In the genomic region with DNA sequence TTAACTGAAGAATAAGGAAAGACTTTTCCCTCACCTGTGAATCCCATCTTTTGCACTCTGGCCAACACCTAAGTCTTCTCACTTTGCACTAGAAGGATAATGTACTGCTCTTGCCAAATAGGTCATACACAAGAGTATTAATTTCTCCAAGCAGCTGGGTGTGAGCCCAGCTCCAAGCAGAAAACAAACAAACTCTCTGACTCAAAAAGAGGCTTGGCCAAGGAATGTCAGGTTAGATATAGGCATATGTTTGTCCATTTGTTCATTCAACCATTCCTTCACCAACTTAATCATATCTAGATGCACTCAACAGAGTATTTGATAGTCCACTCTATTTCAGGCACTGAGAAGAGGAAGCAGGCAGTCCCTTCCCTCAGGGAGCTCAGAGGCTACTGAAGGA, we compare ENCODE assay signal across 26 cellular contexts.
DNase-seq lines count a peak whose midpoint lies in the region; ATAC-seq and TF ChIP-seq lines count a peak whose summit lies in the region.
"Had no signal": no experiment of that assay in that cellular context is flagged by ENCODE, and none has a peak within 500 bp of the region (broad histone marks: within the 10 kb centered on the region; RNA-seq: fewer than 3 reads in every experiment).

No MANE protein-coding gene starts in this region.

- DNase-seq in right atrium auricular region (ENCODE audit: low spot score) (no peak), right cardiac atrium (no peak), RWPE2 (ENCODE audit: low spot score) (no peak), lung (ENCODE audit: low spot score) (no peak), T1000 (lab: John Stamatoyannopoulos, UW) (no peak), foreskin fibroblast (no peak), ACHN (no peak), NCI-H82 treated with DMSO at 0.1 percent for 48 hours (lab: John Stamatoyannopoulos, UW; ENCODE audit: unreplicated experiment) (no peak)
- DNase-seq: activated CD4-positive, alpha-beta T cell treated with anti-CD3 and anti-CD28 coated beads, Interleukin-2, amount 10 ng/mL, durations not matched to agents 24 days and 14 days; activated gamma-delta T cell treated with Interleukin-2 at 50 U/mL for 16 hours; activated T-cell treated with anti-CD3 and anti-CD28 coated beads, Interleukin-2, amount 50 U/mL, for 1 hour; DMS79 treated with DMSO at 0.1 percent for 48 hours; dorsolateral prefrontal cortex; GF-D8; glutamatergic neuron; kidney; mammary epithelial cell; NCI-H1694; SHP77; sigmoid colon; stimulated activated CD4-positive, alpha-beta T cell treated with anti-CD3 and anti-CD28 coated beads, Interleukin-4, amount 100 ng/mL, for 4 hours had no signal

- TF ChIP-seq CTCF in right atrium auricular region (IDR thresholded peaks at IDR 0.05): no peak
- TF ChIP-seq CTCF in RWPE2 (IDR thresholded peaks at IDR 0.05; ENCODE audit: poor library complexity, severe bottlenecking): no peak
- TF ChIP-seq CTCF in lung (IDR thresholded peaks at IDR 0.05; ENCODE audit: control extremely low read depth, extremely low read depth): no peak
- no peak for TF ChIP-seq CTCF in foreskin fibroblast (IDR thresholded peaks at IDR 0.05; ENCODE audit: low read depth, low read length)

- no peaks in the 10 kb centered on the region for H3K36me3 ChIP-seq in right atrium auricular region
- no peaks in the 10 kb centered on the region for H3K36me3 ChIP-seq in RWPE2 (ENCODE audit: low read depth)
- H3K36me3 ChIP-seq in lung (ENCODE audit: control insufficient read depth in 2 of 2, insufficient read depth in 2 of 2, low read length in 2 of 2): no peaks in the 10 kb centered on the region
- H3K36me3 ChIP-seq: BLaER1, sigmoid colon, upper lobe of left lung had no signal

- H3K27me3 ChIP-seq in right atrium auricular region: no peaks in the 10 kb centered on the region
- H3K27me3 ChIP-seq in right cardiac atrium (ENCODE audit: control insufficient read depth, insufficient read depth): no peaks in the 10 kb centered on the region
- peaks cover 6% of the 10 kb centered on the region for H3K27me3 ChIP-seq in RWPE2 (ENCODE audit: insufficient read depth, poor library complexity, severe bottlenecking)
- no peaks in the 10 kb centered on the region for H3K27me3 ChIP-seq in lung (ENCODE audit: control insufficient read depth, insufficient read depth)
- H3K27me3 ChIP-seq: BLaER1, dorsolateral prefrontal cortex, sigmoid colon, upper lobe of left lung had no signal

- H3K4me1 ChIP-seq in right atrium auricular region: peaks cover 2 to 20% of the 10 kb centered on the region in 2 donors
- H3K4me1 ChIP-seq in right cardiac atrium (ENCODE audit: control insufficient read depth, insufficient read depth, low read length): peaks cover 1% of the 10 kb centered on the region
- no peaks in the 10 kb centered on the region for H3K4me1 ChIP-seq in RWPE2 (ENCODE audit: insufficient read depth, poor library complexity, severe bottlenecking)
- H3K4me1 ChIP-seq in lung (ENCODE audit: control insufficient read depth in 2 of 2, insufficient read depth in 2 of 2, low read length in 2 of 2): no peaks in the 10 kb centered on the region
- H3K4me1 ChIP-seq: BLaER1, parathyroid adenoma, upper lobe of left lung had no signal

- intact Hi-C loops in right cardiac atrium (cut with DNase I): no loop called here

- in situ Hi-C loops in ACHN (cut with HindIII; ENCODE audit: low pct_ligation_motif_present, low pct_unique_long_range_greater_than_20kb, low sequenced_read_pairs): no loop called here

- no peak for ATAC-seq in right cardiac atrium
- ATAC-seq in RWPE2 (ENCODE audit: low read depth): peak; percentile 87
- ATAC-seq in lung (ENCODE audit: insufficient read depth, low FRiP score): peak; percentile 41
- ATAC-seq: HCT116; stimulated activated memory B cell treated with anti-CD40 and anti-IgM and Interleukin-4, amounts not matched to agents 10 μg/mL and 1 μg/mL and 100 μg/mL, for 72 hours had no signal

- H3K27ac ChIP-seq in right atrium auricular region (peak overlapping the region; percentile 4 to 67), right cardiac atrium (ENCODE audit: low read length) (no peak overlapping the region), RWPE2 (ENCODE audit: poor library complexity, severe bottlenecking) (no peak overlapping the region), lung (ENCODE audit: low read depth in 1 of 2, low read length in 1 of 2) (no peak overlapping the region)
- H3K27ac ChIP-seq: BLaER1, dorsolateral prefrontal cortex, parathyroid adenoma, sigmoid colon, upper lobe of left lung had no signal

- H3K9me3 ChIP-seq in right atrium auricular region (no peaks in the 10 kb centered on the region), right cardiac atrium (ENCODE audit: control insufficient read depth, low read length) (no peaks in the 10 kb centered on the region), RWPE2 (ENCODE audit: severe bottlenecking) (no peaks in the 10 kb centered on the region), lung (ENCODE audit: control insufficient read depth in 2 of 2, insufficient read depth in 1 of 2, low read length in 1 of 2) (no peaks in the 10 kb centered on the region)
- H3K9me3 ChIP-seq: BLaER1, sigmoid colon, upper lobe of left lung had no signal

- no peak overlapping the region for H3K4me3 ChIP-seq in right atrium auricular region
- no peak overlapping the region for H3K4me3 ChIP-seq in right cardiac atrium (ENCODE audit: low read length)
- H3K4me3 ChIP-seq in RWPE2 (ENCODE audit: severe bottlenecking): no peak overlapping the region
- no peak overlapping the region for H3K4me3 ChIP-seq in lung
- no peak overlapping the region for H3K4me3 ChIP-seq in foreskin fibroblast (ENCODE audit: low read depth in 1 of 2, low read length in 2 of 2)
- H3K4me3 ChIP-seq: BLaER1, dorsolateral prefrontal cortex, sigmoid colon, upper lobe of left lung had no signal

Comparison
In these comparisons a context has a peak if more than half of its experiments do, and no peak if none do; other contexts are left out.
1. H3K27ac ChIP-seq: peak in right atrium auricular region (2 of 2); none in right cardiac atrium (single experiment), RWPE2 (single experiment) and lung (0 of 2).
2. ATAC-seq: peak in RWPE2 (single experiment) and lung (single experiment); none in right cardiac atrium (0 of 2).